ENCODE assay signal across 17 cellular contexts in the genomic region with DNA sequence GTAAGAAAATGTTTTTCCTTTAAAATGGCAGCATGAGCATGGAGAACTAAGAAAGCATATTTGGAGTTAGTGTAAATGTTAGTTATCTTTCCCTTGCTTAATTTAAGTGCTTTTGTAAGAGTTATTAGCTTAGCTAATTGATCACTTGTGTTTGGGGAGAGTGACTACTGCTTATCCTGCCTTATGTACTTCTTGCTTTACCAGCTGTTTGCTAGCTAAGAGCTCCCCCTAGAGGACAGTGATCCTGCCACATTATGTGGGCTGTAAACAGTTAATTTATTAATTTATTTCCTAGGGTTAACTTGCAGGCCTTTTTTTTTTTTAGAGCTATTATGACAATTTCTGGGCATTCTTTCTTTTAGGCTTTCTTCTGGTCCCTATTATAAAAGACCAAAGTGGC.
DNase-seq lines count a peak whose midpoint lies in the region; ATAC-seq, FAIRE-seq and TF ChIP-seq lines count a peak whose summit lies in the region.
"Had no signal": no experiment of that assay in that cellular context is flagged by ENCODE, and none has a peak within 500 bp of the region (broad histone marks: within the 10 kb centered on the region; RNA-seq: fewer than 3 reads in every experiment).

No MANE protein-coding gene starts in this region.

- H3K9ac ChIP-seq in PC-3 (ENCODE audit: low read length) (no peak overlapping the region), H1 (replicated peaks in 1 of 4; ENCODE audit: extremely low read depth in 1 of 4, low read depth in 3 of 4, low read length in 3 of 4) (no peak overlapping the region), kidney (ENCODE audit: low read length in 2 of 2) (no peak overlapping the region)
- H3K9ac ChIP-seq: BLaER1 had no signal

- no peaks in the 10 kb centered on the region for H3K27me3 Mint-ChIP-seq in natural killer cell (ENCODE audit: low read depth in 2 of 2)

- no peak overlapping the region for H2BK5ac ChIP-seq in H1 (ENCODE audit: low read depth, low read length)

- POLR2A ChIA-PET in PC-3 (lab: Charles Lee; ENCODE audit: unreplicated experiment): no interaction called here
- POLR2A ChIA-PET in H1 (lab: Charles Lee; ENCODE audit: partially characterized antibody): no interaction called here

- H3K4me3 Mint-ChIP-seq in natural killer cell: no peak overlapping the region
- H3K4me3 Mint-ChIP-seq: activated naive CD4-positive, alpha-beta T cell treated with anti-CD3 and anti-CD28 coated beads for 36 hours had no signal

- peak; percentile 32 to 33 for TF ChIP-seq RAD21 in H1 (IDR thresholded peaks at IDR 0.05 in 1 of 2, conservative IDR thresholded peaks at IDR 0.05 in 1 of 2; ENCODE audit: low read depth in 2 of 2, low read length in 2 of 2)

- H3K23ac ChIP-seq in H1 (ENCODE audit: insufficient read length): no peak overlapping the region

- peaks cover 0 to 5% of the 10 kb centered on the region in 2 donors for H3K9me3 Mint-ChIP-seq in natural killer cell

- H3K79me1 ChIP-seq in H1 (ENCODE audit: low read depth, low read length): no peaks in the 10 kb centered on the region

- H3K23me2 ChIP-seq in H1 (ENCODE audit: low read depth, low read length): no peaks in the 10 kb centered on the region

- no peak overlapping the region for H2BK120ac ChIP-seq in H1 (replicated peaks; ENCODE audit: low read depth, low read length)

- intact Hi-C loops in PC-3 (cut with micrococcal nuclease) (no loop called here), kidney (cut with DNase I) (no loop called here), natural killer cell (cut with micrococcal nuclease) (no loop called here)

- no peak overlapping the region for H2BK20ac ChIP-seq in H1 (ENCODE audit: low read length)

- no peak overlapping the region for H4K8ac ChIP-seq in H1 (ENCODE audit: extremely low read depth, insufficient read depth, low read length)

- no peaks in the 10 kb centered on the region for H3K36me3 Mint-ChIP-seq in natural killer cell

- no peaks in the 10 kb centered on the region for H4K20me1 ChIP-seq in PC-3 (ENCODE audit: low read length)
- no peaks in the 10 kb centered on the region for H4K20me1 ChIP-seq in H1 (replicated peaks in 1 of 2; ENCODE audit: control insufficient read depth in 1 of 2, insufficient read depth in 2 of 2, low read length in 2 of 2)
- H4K20me1 ChIP-seq: BLaER1 had no signal

- no peak overlapping the region for H3K56ac ChIP-seq in H1 (replicated peaks; ENCODE audit: insufficient read length, low read depth, low read length)

- ATAC-seq in PC-3 (no peak), GM18858 (IDR thresholded peaks at IDR 0.05; ENCODE audit: unreplicated experiment) (no peak), natural killer cell (no peak)
- ATAC-seq: stimulated activated naive CD8-positive, alpha-beta T cell treated with anti-CD3 and anti-CD28 coated beads, Interleukin-15, Interleukin-2, amounts not matched to agents 100 U/mL and 50 U/mL, for 24 hours had no signal

- CTCF ChIA-PET in PC-3 (lab: Charles Lee): no interaction called here
- CTCF ChIA-PET in H1 (lab: Charles Lee; ENCODE audit: partially characterized antibody): interaction anchor here (2.1 kb wide), 1 partner anchor 210 kb away, joined by 5 read pairs; no protein-coding TSS in a partner anchor

- H3K27ac Mint-ChIP-seq in natural killer cell: no peak overlapping the region
- H3K27ac Mint-ChIP-seq: activated naive CD4-positive, alpha-beta T cell treated with anti-CD3 and anti-CD28 coated beads for 36 hours had no signal

- DNase-seq in BE2C: peak; percentile 3
- DNase-seq in GM13977 (ENCODE audit: low spot score): no peak
- DNase-seq in PC-3: peak; percentile 26
- no peak for DNase-seq in H1 (ENCODE audit: low read depth in 1 of 2, low spot score in 2 of 2)
- DNase-seq in retina: no peak
- DNase-seq in kidney: no peak
- DNase-seq in natural killer cell: no peak
- DNase-seq: activated naive CD4-positive, alpha-beta T cell treated with anti-CD3 and anti-CD28 coated beads for 36 hours; caudate nucleus; NCI-H1436 treated with DMSO at 0.1 percent for 48 hours; NCI-H524 treated with DMSO at 0.1 percent for 48 hours; SHP77 treated with DMSO at 0.1 percent for 48 hours; stimulated activated naive CD8-positive, alpha-beta T cell treated with anti-CD3 and anti-CD28 coated beads, Interleukin-15, Interleukin-2, amounts not matched to agents 100 U/mL and 50 U/mL, for 24 hours; uterus had no signal

- H3K4me1 ChIP-seq in BE2C: no peaks in the 10 kb centered on the region
- H3K4me1 ChIP-seq in PC-3 (ENCODE audit: insufficient read depth, low read length): no peaks in the 10 kb centered on the region
- H3K4me1 ChIP-seq in H1 (replicated peaks in 1 of 4; ENCODE audit: control insufficient read depth in 3 of 4, insufficient read depth in 4 of 4, low read length in 3 of 4): no peaks in the 10 kb centered on the region
- H3K4me1 ChIP-seq in kidney (ENCODE audit: control insufficient read depth in 1 of 2, insufficient read depth in 1 of 2, low read depth in 1 of 2, low read length in 2 of 2): no peaks in the 10 kb centered on the region
- H3K4me1 ChIP-seq: BLaER1, uterus had no signal

- TF ChIP-seq CTCF in BE2C (IDR thresholded peaks at IDR 0.05; ENCODE audit: low read depth, low read length): peak; percentile 30
- TF ChIP-seq CTCF in GM13977 (IDR thresholded peaks at IDR 0.05; ENCODE audit: extremely low read depth, insufficient read depth, missing control alignments): peak; percentile 52
- peak; percentile 52; the same call in 1 of the 2 replicates for TF ChIP-seq CTCF in PC-3 (conservative IDR thresholded peaks at IDR 0.05; ENCODE audit: low read depth, low read length)
- no peak for TF ChIP-seq CTCF in H1 (IDR thresholded peaks at IDR 0.05; ENCODE audit: control extremely low read depth in 1 of 3, insufficient read depth in 1 of 3, low read depth in 1 of 3, low read length in 3 of 3)
- no peak for TF ChIP-seq CTCF in kidney (IDR thresholded peaks at IDR 0.05; ENCODE audit: borderline replicate concordance, extremely low read depth, insufficient read depth)
- TF ChIP-seq CTCF in natural killer cell (IDR thresholded peaks at IDR 0.05): no peak

- no peak overlapping the region for H2BK12ac ChIP-seq in H1 (ENCODE audit: low read depth, low read length)

- H3K4me1 Mint-ChIP-seq in natural killer cell: no peaks in the 10 kb centered on the region

- H3K27me3 ChIP-seq in BE2C: no peaks in the 10 kb centered on the region
- H3K27me3 ChIP-seq in PC-3 (ENCODE audit: low read length): no peaks in the 10 kb centered on the region
- H3K27me3 ChIP-seq in H1 (replicated peaks in 1 of 4; ENCODE audit: control insufficient read depth in 3 of 4, extremely low read depth in 1 of 4, insufficient read depth in 3 of 4, low read length in 3 of 4): no peaks in the 10 kb centered on the region
- H3K27me3 ChIP-seq: uterus had no signal

- no peak overlapping the region for H2AFZ ChIP-seq in PC-3 (ENCODE audit: low read length)
- H2AFZ ChIP-seq in H1 (ENCODE audit: low read length): no peak overlapping the region

- H3K79me2 ChIP-seq in PC-3 (ENCODE audit: low read length) (no peaks in the 10 kb centered on the region), H1 (ENCODE audit: control insufficient read depth in 1 of 2, insufficient read depth in 2 of 2, low read length in 2 of 2) (no peaks in the 10 kb centered on the region)

- no peak for TF ChIP-seq POLR2A in H1 (IDR thresholded peaks at IDR 0.05; ENCODE audit: control extremely low read depth in 1 of 2, low read depth in 2 of 2, low read length in 2 of 2)

- no peak for FAIRE-seq in H1 (lab: Jason Lieb, UNC)
- FAIRE-seq in kidney (lab: Jason Lieb, UNC): no peak

- no peak overlapping the region for H4K91ac ChIP-seq in H1 (replicated peaks; ENCODE audit: insufficient read length, low read length)

- H3K4me2 ChIP-seq in PC-3 (ENCODE audit: low read length) (no peak overlapping the region), H1 (ENCODE audit: insufficient read depth in 1 of 2, low read depth in 2 of 2, low read length in 2 of 2) (no peak overlapping the region)
- H3K4me2 ChIP-seq: BLaER1 had no signal

- no TSS peak for BruUV-seq in PC-3 (replicated peaks; lab: Mats Ljungman, UMichigan)

- H3K27ac ChIP-seq in PC-3 (ENCODE audit: low read length) (no peak overlapping the region), H1 (ENCODE audit: low read depth, low read length) (no peak overlapping the region), kidney (ENCODE audit: low read depth in 2 of 2, low read length in 2 of 2) (no peak overlapping the region)
- H3K27ac ChIP-seq: BLaER1, epithelial cell of prostate, uterus had no signal

- H4K5ac ChIP-seq in H1 (ENCODE audit: insufficient read length, low read depth, low read length): no peak overlapping the region

- TF ChIP-seq EP300 in H1 (IDR thresholded peaks at IDR 0.05; ENCODE audit: borderline replicate concordance in 1 of 2, low read depth in 2 of 2, low read length in 2 of 2): no peak

- H3K18ac ChIP-seq in H1 (ENCODE audit: extremely low read depth, low read length): no peak overlapping the region

- H3K4ac ChIP-seq in H1 (replicated peaks; ENCODE audit: insufficient read length, low read depth, low read length): no peak overlapping the region

- H3K9me2 ChIP-seq in PC-3 (replicated peaks; ENCODE audit: low read length): no peaks in the 10 kb centered on the region

- no peak overlapping the region for H3K14ac ChIP-seq in H1 (ENCODE audit: insufficient read length)

- H3K36me3 ChIP-seq in BE2C: no peaks in the 10 kb centered on the region
- no peaks in the 10 kb centered on the region for H3K36me3 ChIP-seq in PC-3 (ENCODE audit: low read depth, low read length)
- no peaks in the 10 kb centered on the region for H3K36me3 ChIP-seq in H1 (ENCODE audit: control insufficient read depth in 2 of 4, insufficient read depth in 4 of 4, low read length in 3 of 4)
- H3K36me3 ChIP-seq in kidney (ENCODE audit: control insufficient read depth in 1 of 2, insufficient read depth in 2 of 2, low read length in 2 of 2): no peaks in the 10 kb centered on the region
- H3K36me3 ChIP-seq: BLaER1, uterus had no signal

- H3K9me3 ChIP-seq in BE2C: no peaks in the 10 kb centered on the region
- no peaks in the 10 kb centered on the region for H3K9me3 ChIP-seq in PC-3 (ENCODE audit: low read length)
- peaks cover 3 to 5% of the 10 kb centered on the region in 2 experiments; a peak in 1 of 4 replicates for H3K9me3 ChIP-seq in H1 (ENCODE audit: insufficient read depth in 2 of 2, low read depth in 1 of 2, low read length in 1 of 2)
- peaks cover 0 to 5% of the 10 kb centered on the region in 2 donors for H3K9me3 ChIP-seq in kidney (ENCODE audit: control insufficient read depth in 1 of 2, low read length in 2 of 2)
- H3K9me3 ChIP-seq: uterus had no signal

- in situ Hi-C loops in GM13977 (cut with MboI; ENCODE audit: low pct_unique_long_range_greater_than_20kb, low sequenced_read_pairs, unreplicated experiment): no loop called here

- no peak overlapping the region for H2BK15ac ChIP-seq in H1 (ENCODE audit: low read length)

- H3F3A ChIP-seq in PC-3 (ENCODE audit: low read length, unreplicated experiment): no peaks in the 10 kb centered on the region

- no peak overlapping the region for H2AK5ac ChIP-seq in H1 (ENCODE audit: low read depth, low read length)

- H3K4me3 ChIP-seq in BE2C (ENCODE audit: low read depth, low read length): no peak overlapping the region
- no peak overlapping the region for H3K4me3 ChIP-seq in PC-3 (ENCODE audit: low read length)
- no peak overlapping the region for H3K4me3 ChIP-seq in H1 (ENCODE audit: extremely low read depth in 1 of 4, insufficient read depth in 2 of 4, low read depth in 3 of 4, low read length in 4 of 4)
- H3K4me3 ChIP-seq in kidney (ENCODE audit: low read length in 2 of 2): no peak overlapping the region
- H3K4me3 ChIP-seq: BLaER1, uterus had no signal

Comparison
In these comparisons a context has a peak if more than half of its experiments do, and no peak if none do; other contexts are left out.
1. DNase-seq: peak in BE2C (single experiment) and PC-3 (single experiment); none in GM13977 (single experiment), H1 (0 of 2), retina (single experiment), kidney (single experiment) and natural killer cell (single experiment).
2. CTCF ChIP-seq: peak in BE2C (single experiment), GM13977 (single experiment) and PC-3 (single experiment); none in H1 (0 of 3), kidney (single experiment) and natural killer cell (single experiment).